ENCODE assay signal across 26 cellular contexts in the genomic region with DNA sequence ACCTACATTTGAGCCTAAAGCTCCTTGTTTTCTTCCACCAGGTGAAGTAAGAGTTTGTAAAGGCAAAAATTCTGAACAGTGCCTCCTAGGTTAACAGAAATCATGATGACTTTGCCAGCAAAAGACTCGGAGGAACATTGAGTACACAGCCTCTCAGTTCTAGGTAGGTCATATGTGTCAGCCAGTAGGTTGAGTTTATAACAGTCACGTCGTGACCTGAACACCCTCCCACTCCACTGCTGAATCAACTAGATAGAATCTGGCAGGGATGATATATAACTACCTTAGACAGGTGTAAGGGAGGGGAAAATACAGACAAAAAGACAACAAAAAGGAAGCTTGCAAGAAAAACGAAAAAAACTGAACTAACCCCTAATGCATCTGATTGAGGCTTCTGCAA.
"Had no signal": no experiment of that assay in that cellular context is flagged by ENCODE, and none has a peak within 500 bp of the region (broad histone marks: within the 10 kb centered on the region; RNA-seq: fewer than 3 reads in every experiment).

No MANE protein-coding gene starts in this region.

- H3K4me1 Mint-ChIP-seq: activated naive CD4-positive, alpha-beta T cell treated with anti-CD3 and anti-CD28 coated beads, Interleukin-2, amount 50 U/mL, for 24 hours; T-helper 17 cell had no signal

- H3K27ac Mint-ChIP-seq: activated CD8-positive, alpha-beta T cell treated with anti-CD3 and anti-CD28 coated beads, Interleukin-2, amount 10 ng/mL, durations not matched to agents 7 days and 5 days; activated naive CD4-positive, alpha-beta T cell treated with anti-CD3 and anti-CD28 coated beads, Interleukin-2, amount 50 U/mL, for 24 hours; T-helper 17 cell; WTC11 had no signal

- H3K36me3 ChIP-seq: Peyer's patch had no signal

- ATAC-seq: activated CD8-positive, alpha-beta T cell treated with anti-CD3 and anti-CD28 coated beads, Interleukin-2, amount 10 ng/mL, durations not matched to agents 7 days and 5 days; K562; T-helper 17 cell had no signal

- H3K9me3 ChIP-seq: Peyer's patch had no signal

- H3K27me3 ChIP-seq: Peyer's patch had no signal

- FAIRE-seq: K562 had no signal

- H3K4me3 Mint-ChIP-seq: activated CD8-positive, alpha-beta T cell treated with anti-CD3 and anti-CD28 coated beads, Interleukin-2, amount 10 ng/mL, durations not matched to agents 7 days and 5 days; activated naive CD4-positive, alpha-beta T cell treated with anti-CD3 and anti-CD28 coated beads, Interleukin-2, amount 50 U/mL, for 24 hours; T-helper 17 cell; WTC11 had no signal

- H3K9me3 Mint-ChIP-seq: activated naive CD4-positive, alpha-beta T cell treated with anti-CD3 and anti-CD28 coated beads, Interleukin-2, amount 50 U/mL, for 24 hours; WTC11 had no signal

- H3K4me3 ChIP-seq: K562, Peyer's patch had no signal

- H3K4me1 ChIP-seq: Peyer's patch had no signal

- H3K36me3 Mint-ChIP-seq: activated naive CD4-positive, alpha-beta T cell treated with anti-CD3 and anti-CD28 coated beads, Interleukin-2, amount 50 U/mL, for 24 hours; WTC11 had no signal

- H3K27ac ChIP-seq: Peyer's patch had no signal

- DNase-seq: activated CD4-positive, alpha-beta T cell treated with anti-CD3 and anti-CD28 coated beads for 48 hours; activated CD4-positive, alpha-beta T cell treated with anti-CD3 and anti-CD28 coated beads, Interleukin-2, amount 50 U/mL, for 4 hours; activated CD4-positive, CD25-positive, alpha-beta regulatory T cell treated with anti-CD3 and anti-CD28 coated beads, Interleukin-2, amount 50 U/mL, for 72 hours; activated CD8-positive, alpha-beta memory T cell treated with anti-CD3 and anti-CD28 coated beads, Interleukin-2, amount 50 U/mL, for 48 hours; activated CD8-positive, alpha-beta T cell treated with anti-CD3 and anti-CD28 coated beads, Interleukin-2, amount 10 ng/mL, durations not matched to agents 7 days and 5 days; activated effector memory CD4-positive, alpha-beta T cell treated with Interleukin-2 at 50 U/mL for 16 hours; activated naive CD4-positive, alpha-beta T cell; activated T-cell treated with anti-CD3 and anti-CD28 coated beads, Interleukin-2, amount 50 U/mL, for 1 hour; aorta; Karpas-422; NCI-H1105 treated with DMSO at 0.1 percent for 48 hours; NCI-H1436 treated with DMSO at 0.1 percent for 48 hours; NCI-H187; NCI-H2081 treated with DMSO at 0.1 percent for 48 hours; NCI-H2227 treated with DMSO at 0.1 percent for 48 hours; NCI-H446 treated with DMSO at 0.1 percent for 48 hours; NCI-H524 treated with DMSO at 0.1 percent for 48 hours; NCI-H748 treated with DMSO at 0.1 percent for 48 hours; OCI-M1; Peyer's patch; SHP77 treated with DMSO at 0.1 percent for 48 hours; T-helper 17 cell; T-helper 9 cell had no signal
